Comparison of ENCODE assay signal across 8 cellular contexts in genomic region chr17:7614422-7615264, GRCh38. TPM values are rescaled to one million over a fixed set of nuclear protein-coding genes. Genes with fewer than 3 reads are reported as not detected.
DNase-seq lines count a peak whose midpoint lies in the region; ATAC-seq lines count a peak whose summit lies in the region.

Gene FXR2, minus strand, starts transcription at chr17:7614897. Its CDS starts 365 bp downstream, at chr17:7614532.

- ATAC-seq in GM21367 (IDR thresholded peaks at IDR 0.05; ENCODE audit: unreplicated experiment) (peak; percentile 64), memory B cell (ENCODE audit: low read depth) (peak; percentile 85)
- peak; percentile 82 for ATAC-seq in effector memory CD8-positive, alpha-beta T cell (replicated peaks)

- peak within 1 kb of the TSS; percentile 81 to 95 for H3K27ac Mint-ChIP-seq in effector memory CD8-positive, alpha-beta T cell
- peak within 1 kb of the TSS; percentile 92 for H3K27ac Mint-ChIP-seq in memory B cell

- peaks cover 24 to 37% of the 10 kb centered on the region in 2 donors for H3K4me1 Mint-ChIP-seq in effector memory CD8-positive, alpha-beta T cell (ENCODE audit: low read depth in 2 of 2)
- H3K4me1 Mint-ChIP-seq in memory B cell = peaks cover 27% of the 10 kb centered on the region

- H3K36me3 Mint-ChIP-seq in effector memory CD8-positive, alpha-beta T cell (ENCODE audit: insufficient read depth) = peaks cover 10% of the 10 kb centered on the region
- peaks cover 3% of the 10 kb centered on the region for H3K36me3 Mint-ChIP-seq in memory B cell

- peak within 1 kb of the TSS; percentile 80 to 90 for H3K4me3 Mint-ChIP-seq in effector memory CD8-positive, alpha-beta T cell
- H3K4me3 Mint-ChIP-seq in memory B cell = peak within 1 kb of the TSS; percentile 87

- in situ Hi-C loops in Caki2 (cut with HindIII; ENCODE audit: low pct_unique_long_range_greater_than_20kb, low sequenced_read_pairs) = no loop called here

- no peaks in the 10 kb centered on the region for H3K27me3 Mint-ChIP-seq in effector memory CD8-positive, alpha-beta T cell
- H3K27me3 Mint-ChIP-seq in memory B cell = no peaks in the 10 kb centered on the region

- H3K9me3 Mint-ChIP-seq in effector memory CD8-positive, alpha-beta T cell = no peaks in the 10 kb centered on the region
- no peaks in the 10 kb centered on the region for H3K9me3 Mint-ChIP-seq in memory B cell

- DNase-seq in Caki2 (ENCODE audit: low read depth) = peak; percentile 100
- peak in 75 of 76 experiments; percentile 43 to 100 (median 99) for DNase-seq in HUDEP-2 (lab: John Stamatoyannopoulos, UW; ENCODE audit: unreplicated experiment in 76 of 76)
- peak; percentile 100 for DNase-seq in NOMO-1 treated with dmso at 0.1 percent for 144 hours (lab: John Stamatoyannopoulos, UW; ENCODE audit: unreplicated experiment)
- peak; percentile 94 to 100 (median 95) for DNase-seq in activated CD8-positive, alpha-beta memory T cell treated with anti-CD3 and anti-CD28 coated beads for 48 hours (ENCODE audit: low read depth in 2 of 3, low spot score in 2 of 3)
- DNase-seq in effector memory CD8-positive, alpha-beta T cell = peak; percentile 96 to 97 (median 96)
- peak; percentile 95 to 98 for DNase-seq in memory B cell (ENCODE audit: low spot score in 2 of 2)
- DNase-seq in stimulated activated CD8-positive, alpha-beta memory T cell treated with anti-CD3 and anti-CD28 coated beads, Interleukin-12 subunit alpha, Interleukin-12 subunit beta, amount 100 ng/mL, for 24 hours (ENCODE audit: extremely low read depth) = peak; percentile 99

RNA-seq across cellular contexts. Expression of gene FXR2, which starts in this region (rescaled TPM):
- total RNA-seq in Caki2 (2014; rRNA removed; shearing (Covaris generic); ENCODE audit: low replicate concordance) = 45.5 and 48.8 TPM in 2 replicates

Comparison
In these comparisons a context has a peak if more than half of its experiments do, and no peak if none do; other contexts are left out.
1. Peak in every context shown above with its lines: DNase-seq and ATAC-seq.